ENCODE assay signal across 1 cellular context in genomic region chr20:44400671-44401051, GRCh38.
TF ChIP-seq lines count a peak whose summit lies in the region.

No MANE protein-coding gene starts in this region.

TF ChIP-seq in HepG2, 621 proteins besides CTCF, POLR2A, EP300 and RAD21 (continued from another document and continues in another):
- no peak for TF ChIP-seq HINFP (CRISPR knock-in tag; IDR thresholded peaks at IDR 0.05; ENCODE audit: low read depth)
- TF ChIP-seq ZNF589 (CRISPR knock-in tag; conservative IDR thresholded peaks at IDR 0.05): no peak
- no peak for TF ChIP-seq ZNF331 (CRISPR knock-in tag; IDR thresholded peaks at IDR 0.05)
- TF ChIP-seq ZBTB38 (CRISPR knock-in tag; IDR thresholded peaks at IDR 0.05): no peak
- no peak for TF ChIP-seq ZKSCAN5 (CRISPR knock-in tag; IDR thresholded peaks at IDR 0.05)
- TF ChIP-seq ZNF33A (CRISPR knock-in tag; IDR thresholded peaks at IDR 0.05; ENCODE audit: borderline replicate concordance): no peak
- TF ChIP-seq HIC2 (CRISPR knock-in tag; IDR thresholded peaks at IDR 0.05; ENCODE audit: low read depth): 0 out of 2 replicates have a peak, but pooled peaks have one; percentile 1
- TF ChIP-seq ATF5 (CRISPR knock-in tag; IDR thresholded peaks at IDR 0.05; ENCODE audit: low read depth): 0 out of 2 replicates have a peak, but pooled peaks have one; percentile 28
- no peak; the same call in 1 of the 2 replicates for TF ChIP-seq DR1 (CRISPR knock-in tag; IDR thresholded peaks at IDR 0.05)
- 0 out of 2 replicates have a peak, but pooled peaks have one; percentile 22 for TF ChIP-seq CEBPG (CRISPR knock-in tag; IDR thresholded peaks at IDR 0.05)
- TF ChIP-seq GFI1 (CRISPR knock-in tag; IDR thresholded peaks at IDR 0.05; ENCODE audit: borderline replicate concordance): no peak
- TF ChIP-seq ZNF329 (CRISPR knock-in tag; IDR thresholded peaks at IDR 0.05; ENCODE audit: low read depth): no peak
- no peak for TF ChIP-seq KMT2B (CRISPR knock-in tag; IDR thresholded peaks at IDR 0.05)
- TF ChIP-seq ARID4A (CRISPR knock-in tag; IDR thresholded peaks at IDR 0.05; ENCODE audit: borderline replicate concordance): no peak
- no peak for TF ChIP-seq POLR2G (IDR thresholded peaks at IDR 0.05; ENCODE audit: low read depth, low read length)
- TF ChIP-seq ZNF180 (CRISPR knock-in tag; IDR thresholded peaks at IDR 0.05; ENCODE audit: borderline replicate concordance, low read depth): no peak
- TF ChIP-seq HMG20A (CRISPR knock-in tag; IDR thresholded peaks at IDR 0.05; ENCODE audit: borderline replicate concordance): no peak
- TF ChIP-seq SP2 (CRISPR knock-in tag; IDR thresholded peaks at IDR 0.05): no peak
- TF ChIP-seq ZNF777 (CRISPR knock-in tag; IDR thresholded peaks at IDR 0.05): no peak
- no peak for TF ChIP-seq BHLHE40 (IDR thresholded peaks at IDR 0.05; ENCODE audit: low read length)
- TF ChIP-seq CBX2 (IDR thresholded peaks at IDR 0.05; ENCODE audit: low read depth, low read length): no peak
- peak; percentile 54; the same call in 1 of the 2 replicates for TF ChIP-seq CBX2 (CRISPR knock-in tag; IDR thresholded peaks at IDR 0.05; ENCODE audit: low read depth)
- 0 out of 2 replicates have a peak, but pooled peaks have one; percentile 45 for TF ChIP-seq THYN1 (CRISPR knock-in tag; IDR thresholded peaks at IDR 0.05; ENCODE audit: borderline replicate concordance, low read depth)
- TF ChIP-seq ATF6 (CRISPR knock-in tag; conservative IDR thresholded peaks at IDR 0.05): no peak
- no peak for TF ChIP-seq ZFP62 (CRISPR knock-in tag; IDR thresholded peaks at IDR 0.05)
- TF ChIP-seq ZNF576 (CRISPR knock-in tag; IDR thresholded peaks at IDR 0.05): no peak
- TF ChIP-seq NR2F6 (IDR thresholded peaks at IDR 0.05): no peak
- TF ChIP-seq NR2F6 (CRISPR knock-in tag; IDR thresholded peaks at IDR 0.05): no peak
- TF ChIP-seq ZNF691 (CRISPR knock-in tag; IDR thresholded peaks at IDR 0.05; ENCODE audit: borderline replicate concordance, low read depth): no peak
- peak; percentile 7 for TF ChIP-seq ZBTB4 (CRISPR knock-in tag; IDR thresholded peaks at IDR 0.05; ENCODE audit: borderline replicate concordance)
- TF ChIP-seq ZFP91 (CRISPR knock-in tag; IDR thresholded peaks at IDR 0.05; ENCODE audit: borderline replicate concordance): no peak
- TF ChIP-seq ZSCAN5A (CRISPR knock-in tag; IDR thresholded peaks at IDR 0.05; ENCODE audit: borderline replicate concordance): no peak
- TF ChIP-seq RFXANK (CRISPR knock-in tag; IDR thresholded peaks at IDR 0.05): no peak
- TF ChIP-seq ZHX1 (CRISPR knock-in tag; IDR thresholded peaks at IDR 0.05; ENCODE audit: low read depth): 0 out of 2 replicates have a peak, but pooled peaks have one; percentile 3
- TF ChIP-seq NCOA2 (CRISPR knock-in tag; IDR thresholded peaks at IDR 0.05): no peak
- TF ChIP-seq MYC (CRISPR knock-in tag; IDR thresholded peaks at IDR 0.05; ENCODE audit: borderline replicate concordance): no peak
- no peak for TF ChIP-seq CCDC6 (CRISPR knock-in tag; IDR thresholded peaks at IDR 0.05)
